1 cellular context compared by ENCODE assay signal in genomic region chr18:54386043-54386442, GRCh38.
TF ChIP-seq lines count a peak whose summit lies in the region.

No MANE protein-coding gene starts in this region.

TF ChIP-seq in H1, 55 proteins besides CTCF, POLR2A, EP300 and RAD21:
- TF ChIP-seq PHF8 (conservative IDR thresholded peaks at IDR 0.05; ENCODE audit: low read depth, low read length) (no peak), JUN (IDR thresholded peaks at IDR 0.05; ENCODE audit: low read depth, low read length) (no peak), ASH2L (IDR thresholded peaks at IDR 0.05; ENCODE audit: low read length) (no peak), KDM5A (IDR thresholded peaks at IDR 0.05; ENCODE audit: low read length) (no peak), SP4 (IDR thresholded peaks at IDR 0.05; ENCODE audit: low read length) (no peak), CHD1 (IDR thresholded peaks at IDR 0.05; ENCODE audit: low read depth, low read length) (no peak), EZH2 (IDR thresholded peaks at IDR 0.05; ENCODE audit: low read depth, low read length, severe bottlenecking) (no peak), YY1 (IDR thresholded peaks at IDR 0.05; ENCODE audit: low read depth, low read length) (no peak), RFX5 (IDR thresholded peaks at IDR 0.05; ENCODE audit: borderline replicate concordance, low read depth, low read length) (no peak), SIX5 (IDR thresholded peaks at IDR 0.05; ENCODE audit: low read depth, low read length) (no peak), CHD7 (IDR thresholded peaks at IDR 0.05; ENCODE audit: insufficient replicate concordance, low read length) (no peak), BRCA1 (IDR thresholded peaks at IDR 0.05; ENCODE audit: low read depth, low read length) (no peak), NRF1 (IDR thresholded peaks at IDR 0.05; ENCODE audit: low read depth, low read length) (no peak), MAFK (IDR thresholded peaks at IDR 0.05; ENCODE audit: low read depth, low read length) (no peak), BACH1 (IDR thresholded peaks at IDR 0.05; ENCODE audit: low read length) (no peak)
